12 cellular contexts compared by ENCODE assay signal in the genomic region with DNA sequence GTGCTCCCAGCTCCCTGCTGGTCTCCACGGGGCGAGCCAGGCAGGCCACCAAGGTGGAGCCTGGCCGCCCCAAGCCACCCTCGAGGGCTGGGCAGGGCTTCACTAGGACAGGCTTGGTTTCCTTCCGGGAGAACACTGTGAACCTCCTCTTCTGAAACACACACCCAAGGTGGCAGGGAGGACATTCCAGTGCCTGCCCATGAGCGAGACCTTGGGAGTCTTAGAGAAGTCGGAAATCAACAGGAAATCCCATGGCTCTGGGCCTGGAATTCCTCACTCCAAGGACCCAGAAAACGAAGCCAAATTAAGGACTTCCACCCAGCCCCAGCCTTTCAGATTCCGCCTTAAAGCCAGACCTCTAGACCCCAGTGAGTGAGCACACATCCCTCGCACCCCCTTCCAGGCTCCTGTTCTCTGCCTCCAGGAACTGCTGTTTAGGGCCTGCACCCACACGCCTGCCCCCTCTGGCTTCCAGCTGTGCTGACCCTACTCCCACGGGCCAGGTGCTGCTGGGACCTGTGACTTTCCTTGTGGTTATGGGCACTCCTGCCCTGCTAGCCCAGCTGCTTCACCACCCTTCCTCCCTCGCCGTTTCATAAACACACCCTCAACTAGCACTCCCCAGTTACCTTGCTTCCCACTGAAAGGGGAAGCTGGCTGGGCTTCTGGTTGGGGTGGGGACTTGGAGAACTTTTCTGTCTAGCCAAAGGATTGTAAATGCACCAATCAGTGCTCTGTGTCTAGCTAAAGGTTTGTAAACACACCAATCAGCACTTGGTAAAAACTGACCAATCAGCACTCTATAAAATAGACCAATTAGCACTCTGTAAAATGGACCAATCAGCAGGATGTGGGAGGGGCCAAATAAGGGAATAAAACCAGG. TPM values are rescaled to one million over a fixed set of nuclear protein-coding genes. Genes with fewer than 3 reads are reported as not detected.
DNase-seq lines count a peak whose midpoint lies in the region; ATAC-seq, FAIRE-seq and TF ChIP-seq lines count a peak whose summit lies in the region.
"Had no signal": no experiment of that assay in that cellular context is flagged by ENCODE, and none has a peak within 500 bp of the region (broad histone marks: within the 10 kb centered on the region; RNA-seq: fewer than 3 reads in every experiment).

No MANE protein-coding gene starts in this region.

- H3K9ac ChIP-seq in GM12878 (ENCODE audit: control insufficient read depth, insufficient read depth, low read length), result no peak overlapping the region
- no peak overlapping the region for H3K9ac ChIP-seq in kidney (ENCODE audit: low read length in 2 of 2)

- H3K36me3 ChIP-seq in GM12878 (ENCODE audit: control insufficient read depth in 2 of 2, insufficient read depth in 2 of 2, low read length in 1 of 2), result no peaks in the 10 kb centered on the region
- no peaks in the 10 kb centered on the region for H3K36me3 ChIP-seq in kidney (ENCODE audit: control insufficient read depth in 1 of 2, insufficient read depth in 2 of 2, low read length in 2 of 2)
- peaks cover 0 to 31% (median 0%) of the 10 kb centered on the region in 6 donors for H3K36me3 ChIP-seq in spleen

- SMC1A ChIA-PET in GM12878 (lab: Charles Lee; ENCODE audit: uncharacterized antibody, unreplicated experiment), result no interaction called here

- in situ Hi-C loops in GM12878 (cut with MboI), result no loop called here

- FAIRE-seq in GM12878 (lab: Jason Lieb, UNC) (no peak), kidney (lab: Jason Lieb, UNC) (no peak)
- FAIRE-seq: urothelium cell line had no signal

- ATAC-seq in GM12878, result no peak
- no peak for ATAC-seq in activated CD8-positive, alpha-beta T cell treated with anti-CD3 and anti-CD28 coated beads, Interleukin-2, amount 10 ng/mL, durations not matched to agents 7 days and 5 days

- RAD21 ChIA-PET in GM12878 (lab: Charles Lee; ENCODE audit: unreplicated experiment), result no interaction called here

- peaks cover 21% of the 10 kb centered on the region for H3K27me3 Mint-ChIP-seq in activated CD8-positive, alpha-beta T cell treated with anti-CD3 and anti-CD28 coated beads, Interleukin-2, amount 10 ng/mL, durations not matched to agents 7 days and 5 days (ENCODE audit: low read depth)

- H3K4me2 ChIP-seq in GM12878 (ENCODE audit: control insufficient read depth, insufficient read depth), result no peak overlapping the region

- H3K9me3 Mint-ChIP-seq in activated CD8-positive, alpha-beta T cell treated with anti-CD3 and anti-CD28 coated beads, Interleukin-2, amount 10 ng/mL, durations not matched to agents 7 days and 5 days (ENCODE audit: insufficient read depth), result no peaks in the 10 kb centered on the region

- no peak for TF ChIP-seq RAD21 in GM12878 (IDR thresholded peaks at IDR 0.05; ENCODE audit: insufficient read depth, low read depth, low read length)

- POLR2A ChIA-PET in GM12878 (lab: Charles Lee), result no interaction called here
- POLR2A ChIA-PET in activated CD8-positive, alpha-beta T cell treated with anti-CD3 and anti-CD28 coated beads, Interleukin-2, amount 10 ng/mL, durations not matched to agents 7 days and 5 days (lab: Charles Lee), result no interaction called here

- 43% methylated on average over 13 of the region's 14 CpGs for WGBS in GM12878 (ENCODE audit: insufficient coverage, insufficient replicate concordance, low lambda C conversion rate, missing lambda C conversion rate)
- 46 to 68% (median 56%) methylated on average over 12 to 14 of the region's 14 CpGs for WGBS in spleen, 5 donors

- H3K9me3 ChIP-seq in GM12878 (replicated peaks; ENCODE audit: control insufficient read depth, insufficient read depth, low read length) (no peaks in the 10 kb centered on the region), kidney (ENCODE audit: control insufficient read depth in 1 of 2, low read length in 2 of 2) (no peaks in the 10 kb centered on the region), spleen (no peaks in the 10 kb centered on the region)

- CTCF ChIA-PET in GM12878 (lab: Yijun Ruan, JAX), result interaction anchor here (0.8 to 1.0 kb wide), 2 partner anchors 9 to 69 kb away, joined by 3 to 5 read pairs; no protein-coding TSS in a partner anchor
- CTCF ChIA-PET in activated CD8-positive, alpha-beta T cell treated with anti-CD3 and anti-CD28 coated beads, Interleukin-2, amount 10 ng/mL, durations not matched to agents 7 days and 5 days (lab: Charles Lee), result no interaction called here

- TF ChIP-seq POLR2A in GM12878 (IDR thresholded peaks at IDR 0.05; ENCODE audit: low read depth, low read length) (no peak), spleen (IDR thresholded peaks at IDR 0.05) (no peak)

- no peak overlapping the region for H3K27ac Mint-ChIP-seq in activated CD8-positive, alpha-beta T cell treated with anti-CD3 and anti-CD28 coated beads, Interleukin-2, amount 10 ng/mL, durations not matched to agents 7 days and 5 days

- peak; percentile 26 to 27 for DNase-seq in Kasumi-1 (lab: John Stamatoyannopoulos, UW)
- no peak for DNase-seq in GM12878 (ENCODE audit: low read depth, low spot score)
- peak; percentile 84 for DNase-seq in kidney
- DNase-seq in spleen, result peak; percentile 84
- DNase-seq in NCI-H2227 treated with DMSO at 0.1 percent for 48 hours (lab: John Stamatoyannopoulos, UW), result no peak
- no peak for DNase-seq in dedifferentiated amniotic fluid mesenchymal stem cell (ENCODE audit: extremely low spot score)
- no peak for DNase-seq in activated CD8-positive, alpha-beta T cell treated with anti-CD3 and anti-CD28 coated beads, Interleukin-2, amount 10 ng/mL, durations not matched to agents 7 days and 5 days
- no peak for DNase-seq in amniotic stem cell (lab: John Stamatoyannopoulos, UW)
- DNase-seq: activated T-cell treated with anti-CD3 and anti-CD28 coated beads, Interleukin-2, amount 50 U/mL, for 48 hours; CD4-positive, CD25-positive, alpha-beta regulatory T cell; GOT3 had no signal

- no peak overlapping the region for H3K4me3 ChIP-seq in GM12878
- no peak overlapping the region for H3K4me3 ChIP-seq in kidney (ENCODE audit: low read length in 2 of 2)
- H3K4me3 ChIP-seq in spleen, result no peak overlapping the region

- H3K79me2 ChIP-seq in GM12878 (ENCODE audit: control insufficient read depth, insufficient read depth, low read length), result no peaks in the 10 kb centered on the region

- TF ChIP-seq CTCF in GM12878 (IDR thresholded peaks at IDR 0.05 in 2 of 3, conservative IDR thresholded peaks at IDR 0.05 in 1 of 3; ENCODE audit: control insufficient read depth in 2 of 3, extremely low read depth in 1 of 3, insufficient read depth in 1 of 3, low read depth in 3 of 3, low read length in 3 of 3) (no peak), kidney (IDR thresholded peaks at IDR 0.05; ENCODE audit: borderline replicate concordance, extremely low read depth, insufficient read depth) (no peak), spleen (IDR thresholded peaks at IDR 0.05 in 8 of 11, conservative IDR thresholded peaks at IDR 0.05 in 3 of 11) (no peak)

- peaks cover 4 to 7% of the 10 kb centered on the region in 2 experiments for H3K27me3 ChIP-seq in GM12878 (replicated peaks in 1 of 2; ENCODE audit: control insufficient read depth in 2 of 2, insufficient read depth in 2 of 2, low read length in 1 of 2)
- peaks cover 0 to 32% (median 13%) of the 10 kb centered on the region in 7 donors for H3K27me3 ChIP-seq in spleen (replicated peaks in 1 of 7)

- H3K36me3 Mint-ChIP-seq in activated CD8-positive, alpha-beta T cell treated with anti-CD3 and anti-CD28 coated beads, Interleukin-2, amount 10 ng/mL, durations not matched to agents 7 days and 5 days (ENCODE audit: low read depth), result no peaks in the 10 kb centered on the region
- H3K36me3 Mint-ChIP-seq: CD4-positive, CD25-positive, alpha-beta regulatory T cell had no signal

- intact Hi-C loops in GM12878 (cut with micrococcal nuclease; ENCODE audit: unreplicated experiment) (no loop called here), kidney (cut with DNase I) (no loop called here), spleen (cut with DNase I; ENCODE audit: low total_unique reads) (no loop called here)

- H3K4me1 ChIP-seq in GM12878 (ENCODE audit: control insufficient read depth, insufficient read depth, low read length), result no peaks in the 10 kb centered on the region
- H3K4me1 ChIP-seq in kidney (ENCODE audit: control insufficient read depth in 1 of 2, insufficient read depth in 1 of 2, low read depth in 1 of 2, low read length in 2 of 2), result peaks cover 0 to 28% of the 10 kb centered on the region in 2 donors
- H3K4me1 ChIP-seq in spleen, result peaks cover 14 to 98% (median 62%) of the 10 kb centered on the region in 6 donors

- H4K20me1 ChIP-seq in GM12878 (ENCODE audit: control insufficient read depth, insufficient read depth), result no peaks in the 10 kb centered on the region

- H3K27ac ChIP-seq in GM12878 (ENCODE audit: control insufficient read depth, insufficient read depth) (no peak overlapping the region), kidney (ENCODE audit: low read depth in 2 of 2, low read length in 2 of 2) (peak overlapping the region; percentile 55 to 63), spleen (peak overlapping the region; percentile 60 to 88 (median 83))

- TF ChIP-seq EP300 in GM12878 (IDR thresholded peaks at IDR 0.05; ENCODE audit: borderline replicate concordance in 1 of 2, control insufficient read depth in 1 of 2, low read depth in 2 of 2, low read length in 2 of 2), result no peak

- H3K4me1 Mint-ChIP-seq in activated CD8-positive, alpha-beta T cell treated with anti-CD3 and anti-CD28 coated beads, Interleukin-2, amount 10 ng/mL, durations not matched to agents 7 days and 5 days (ENCODE audit: low read depth), result peaks cover 6% of the 10 kb centered on the region

- BruUV-seq in GM12878 (replicated peaks; lab: Mats Ljungman, UMichigan), result no TSS peak

- no peak overlapping the region for H2AFZ ChIP-seq in GM12878 (ENCODE audit: control insufficient read depth, low read depth, low read length)

- no peak overlapping the region for H3K4me3 Mint-ChIP-seq in activated CD8-positive, alpha-beta T cell treated with anti-CD3 and anti-CD28 coated beads, Interleukin-2, amount 10 ng/mL, durations not matched to agents 7 days and 5 days

RNA-seq across cellular contexts. Expression of gene GPR17, which starts 13.7 kb away (rescaled TPM):
- total RNA-seq in GM12878 (2013; cell fraction: nucleolus; rRNA removed), result not detected in 2 replicates
- total RNA-seq in GM12878 (2014; rRNA removed) (not detected in 2 replicates), GM12878 (2014; rRNA removed; fragmentation: Illumina TruSeq; extraction: Trizol) (not detected in 2 replicates), GM12878 (2021) (not detected in 2 replicates), kidney (0.50 TPM), spleen (under 1 TPM in 3 of 7 donors, not detected in 4; 0.22 to 0.79 (median 0.23) TPM)
- polyA plus RNA-seq in GM12878 (2011; ENCODE audit: low read depth), result not detected
- polyA plus RNA-seq in GM12878 (2011; rRNA removed) (not detected in 2 replicates), GM12878 (2014; fragmentation: Illumina TruSeq; extraction: Trizol) (not detected in 2 replicates), GM12878 (2014; fragmentation: Nextera tagmentation; extraction: Ambion mirVana) (not detected), GM12878 (2014; rRNA removed) (not detected in 2 replicates), GM12878 (2016; fragmentation: Nextera tagmentation; extraction: Ambion mirVana) (not detected), kidney (ENCODE audit: insufficient read depth, low read depth, low replicate concordance) (0.39 TPM), spleen (1 to 10 TPM in 1 of 3 donors, under 1 TPM in 2; 0.09 to 1.9 (median 0.26) TPM)
- polyA plus RNA-seq in GM12878 (2011; cell fraction: cytosol; rRNA removed), result not detected in 2 replicates
- polyA plus RNA-seq in GM12878 (2011; cell fraction: nucleus; rRNA removed), result not detected in 2 replicates
- not detected in 2 replicates for polyA plus RNA-seq in GM12878 (2012)
- polyA minus RNA-seq in GM12878 (2011; rRNA and poly(A)+ RNA removed), result not detected in 2 replicates
- polyA minus RNA-seq in GM12878 (2011; cell fraction: cytosol; rRNA and poly(A)+ RNA removed), result not detected in 2 replicates
- polyA minus RNA-seq in GM12878 (2011; cell fraction: nucleus; rRNA and poly(A)+ RNA removed), result not detected in 2 replicates
- not detected for total RNA-seq in activated CD8-positive, alpha-beta T cell treated with anti-CD3 and anti-CD28 coated beads, Interleukin-2, amount 10 ng/mL, durations not matched to agents 7 days and 5 days
- total RNA-seq: CD4-positive, CD25-positive, alpha-beta regulatory T cell had no signal
- polyA plus RNA-seq: CD4-positive, CD25-positive, alpha-beta regulatory T cell had no signal

RNA-seq across cellular contexts. Expression of gene LIMS2, which starts 15.7 kb away (rescaled TPM):
- 0.50 TPM in 1 of 2 replicates, not detected in the other for total RNA-seq in GM12878 (2013; cell fraction: nucleolus; rRNA removed)
- 0.06 and 0.11 TPM in 2 replicates for total RNA-seq in GM12878 (2014; rRNA removed)
- 0.13 TPM in 1 of 2 replicates, not detected in the other for total RNA-seq in GM12878 (2014; rRNA removed; fragmentation: Illumina TruSeq; extraction: Trizol)
- 0.51 and 0.74 TPM in 2 replicates for total RNA-seq in GM12878 (2021)
- polyA plus RNA-seq in GM12878 (2011; ENCODE audit: low read depth), result 0.55 TPM
- not detected in 2 replicates for polyA plus RNA-seq in GM12878 (2011; rRNA removed)
- polyA plus RNA-seq in GM12878 (2011; cell fraction: cytosol; rRNA removed), result 0.04 and 0.05 TPM in 2 replicates
- 0.13 TPM in 1 of 2 replicates, not detected in the other for polyA plus RNA-seq in GM12878 (2011; cell fraction: nucleus; rRNA removed)
- polyA plus RNA-seq in GM12878 (2012), result 0.87 and 1.1 TPM in 2 replicates
- polyA plus RNA-seq in GM12878 (2014; fragmentation: Illumina TruSeq; extraction: Trizol), result 0.19 TPM in 1 of 2 replicates, not detected in the other
- polyA plus RNA-seq in GM12878 (2014; fragmentation: Nextera tagmentation; extraction: Ambion mirVana), result under 1 TPM in 1 of 2 experiments, not detected in 1; 0.07 TPM
- 0.58 and 0.81 TPM in 2 replicates for polyA plus RNA-seq in GM12878 (2014; rRNA removed)
- polyA plus RNA-seq in GM12878 (2016; fragmentation: Nextera tagmentation; extraction: Ambion mirVana), result under 1 TPM; 0.14 to 0.19 TPM
- 0.29 TPM in 1 of 2 replicates, not detected in the other for polyA minus RNA-seq in GM12878 (2011; rRNA and poly(A)+ RNA removed)
- not detected in 2 replicates for polyA minus RNA-seq in GM12878 (2011; cell fraction: cytosol; rRNA and poly(A)+ RNA removed)
- not detected in 2 replicates for polyA minus RNA-seq in GM12878 (2011; cell fraction: nucleus; rRNA and poly(A)+ RNA removed)
- total RNA-seq in kidney, result 101 TPM
- polyA plus RNA-seq in kidney (ENCODE audit: insufficient read depth, low read depth, low replicate concordance), result 107 TPM
- 100 to 1,000 TPM in 3 of 7 donors, 10 to 100 TPM in 4; 62.5 to 190 (median 76.3) TPM for total RNA-seq in spleen
- polyA plus RNA-seq in spleen, result 100 to 1,000 TPM in 2 of 3 donors, 10 to 100 TPM in 1; 76.1 to 437 (median 328) TPM
- 10 to 100 TPM; 35.3 to 38.3 TPM for total RNA-seq in activated CD8-positive, alpha-beta T cell treated with anti-CD3 and anti-CD28 coated beads, Interleukin-2, amount 10 ng/mL, durations not matched to agents 7 days and 5 days

RNA-seq across cellular contexts. Expression of gene SFT2D3, which starts 41.6 kb away (rescaled TPM):
- 9.5 and 11.1 TPM in 2 replicates for total RNA-seq in GM12878 (2013; cell fraction: nucleolus; rRNA removed)
- total RNA-seq in GM12878 (2014; rRNA removed) (8.4 and 9.3 TPM in 2 replicates), GM12878 (2014; rRNA removed; fragmentation: Illumina TruSeq; extraction: Trizol) (5.4 and 5.5 TPM in 2 replicates), GM12878 (2021) (6.2 and 6.5 TPM in 2 replicates), kidney (9.3 TPM), spleen (10 to 100 TPM in 3 of 7 donors, 1 to 10 TPM in 4; 3.7 to 13.2 (median 9.6) TPM)
- polyA plus RNA-seq in GM12878 (2011; ENCODE audit: low read depth), result not detected
- polyA plus RNA-seq in GM12878 (2011; rRNA removed) (4.2 and 5.9 TPM in 2 replicates), GM12878 (2014; fragmentation: Illumina TruSeq; extraction: Trizol) (6.6 and 7.4 TPM in 2 replicates), GM12878 (2014; fragmentation: Nextera tagmentation; extraction: Ambion mirVana) (not detected), GM12878 (2014; rRNA removed) (6.6 and 6.8 TPM in 2 replicates), GM12878 (2016; fragmentation: Nextera tagmentation; extraction: Ambion mirVana) (not detected), kidney (ENCODE audit: insufficient read depth, low read depth, low replicate concordance) (5.1 TPM), spleen (1 to 10 TPM; 8.3 to 9.0 (median 8.8) TPM)
- polyA plus RNA-seq in GM12878 (2011; cell fraction: cytosol; rRNA removed), result 2.9 and 3.2 TPM in 2 replicates
- polyA plus RNA-seq in GM12878 (2011; cell fraction: nucleus; rRNA removed), result 4.4 and 4.8 TPM in 2 replicates
- polyA plus RNA-seq in GM12878 (2012), result not detected in 2 replicates
- 3.9 and 5.7 TPM in 2 replicates for polyA minus RNA-seq in GM12878 (2011; rRNA and poly(A)+ RNA removed)
- polyA minus RNA-seq in GM12878 (2011; cell fraction: cytosol; rRNA and poly(A)+ RNA removed), result 1.7 and 2.0 TPM in 2 replicates
- polyA minus RNA-seq in GM12878 (2011; cell fraction: nucleus; rRNA and poly(A)+ RNA removed), result 6.4 and 9.9 TPM in 2 replicates
- 1 to 10 TPM; 4.8 to 5.5 TPM for total RNA-seq in activated CD8-positive, alpha-beta T cell treated with anti-CD3 and anti-CD28 coated beads, Interleukin-2, amount 10 ng/mL, durations not matched to agents 7 days and 5 days

Comparison
In these comparisons a context has a peak if more than half of its experiments do, and no peak if none do; other contexts are left out.
1. DNase-seq: peak in Kasumi-1 (2 of 2), kidney (single experiment) and spleen (single experiment); none in GM12878 (single experiment), NCI-H2227 treated with DMSO at 0.1 percent for 48 hours (single experiment), dedifferentiated amniotic fluid mesenchymal stem cell (single experiment), activated CD8-positive, alpha-beta T cell treated with anti-CD3 and anti-CD28 coated beads, Interleukin-2, amount 10 ng/mL, durations not matched to agents 7 days and 5 days (single experiment) and amniotic stem cell (single experiment).
2. RNA of gene LIMS2, which starts 15.7 kb away (total RNA-seq): 101 TPM in kidney (single experiment), 62.5 to 190 TPM in spleen and 35.3 to 38.3 TPM in activated CD8-positive, alpha-beta T cell treated with anti-CD3 and anti-CD28 coated beads, Interleukin-2, amount 10 ng/mL, durations not matched to agents 7 days and 5 days; 0.06 to 0.74 TPM in GM12878; every median in the first group is over 10 times any median in the second.